ENCODE assay signal across 8 cellular contexts in the genomic region with DNA sequence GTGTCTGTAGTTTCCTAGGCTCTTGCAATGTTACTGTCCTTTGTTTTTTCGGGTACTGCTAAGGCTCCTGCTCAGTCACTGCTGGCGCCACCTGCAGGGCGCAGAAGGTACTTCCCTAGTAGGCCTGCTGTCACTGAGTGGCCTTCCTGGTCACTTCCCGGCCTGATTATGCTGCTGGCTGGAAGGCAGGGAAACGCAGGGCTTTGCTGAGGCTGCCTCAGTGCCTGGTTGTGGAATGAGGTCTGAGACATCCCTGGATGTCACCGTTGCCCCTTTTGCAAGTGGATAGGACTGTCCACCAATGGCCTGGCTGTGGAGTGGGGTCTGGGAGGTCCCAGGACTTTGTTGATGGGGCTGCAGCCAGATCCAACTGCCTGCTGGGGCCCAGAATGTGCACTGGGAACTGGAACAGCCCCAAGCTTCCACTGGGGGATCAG. TPM values are rescaled to one million over a fixed set of nuclear protein-coding genes. Genes with fewer than 3 reads are reported as not detected.
A peak's percentile ranks its signal among the peaks of the same experiment; 100 is the strongest.
DNase-seq lines count a peak whose midpoint lies in the region; ATAC-seq and TF ChIP-seq lines count a peak whose summit lies in the region.

No MANE protein-coding gene starts in this region.

- H3K4me3 Mint-ChIP-seq in activated T-helper 17 cell treated with anti-CD3 and anti-CD28 coated beads, Interleukin-2, amount 50 U/mL, for 72 hours = no peak overlapping the region

- H3K9me3 Mint-ChIP-seq in activated T-helper 17 cell treated with anti-CD3 and anti-CD28 coated beads, Interleukin-2, amount 50 U/mL, for 72 hours = no peaks in the 10 kb centered on the region

- peak; percentile 88 for TF ChIP-seq CTCF in cardiac muscle cell (IDR thresholded peaks at IDR 0.05; ENCODE audit: low read depth, low read length)

- H3K9me3 ChIP-seq in cardiac muscle cell (ENCODE audit: low read depth) = no peaks in the 10 kb centered on the region

- no peaks in the 10 kb centered on the region for H3K27me3 ChIP-seq in cardiac muscle cell

- DNase-seq in DMS53 treated with DMSO at 0.1 percent for 48 hours (lab: John Stamatoyannopoulos, UW; ENCODE audit: unreplicated experiment) (peak; percentile 68), RKO (ENCODE audit: low spot score) (peak; percentile 81), cardiac muscle cell (ENCODE audit: low read depth in 1 of 2, low spot score in 1 of 2) (peak; percentile 70 to 80), NCI-H128 (lab: John Stamatoyannopoulos, UW; ENCODE audit: unreplicated experiment) (no peak)
- DNase-seq in stimulated activated CD4-positive, alpha-beta T cell treated with anti-CD3 and anti-CD28 coated beads, Interleukin-12 subunit alpha, Interleukin-12 subunit beta, amount 100 ng/mL, for 48 hours (ENCODE audit: low read depth in 2 of 3, low spot score in 1 of 3) = peak; percentile 24 to 62 (median 42)

- H3K27me3 Mint-ChIP-seq in activated T-helper 17 cell treated with anti-CD3 and anti-CD28 coated beads, Interleukin-2, amount 50 U/mL, for 72 hours = no peaks in the 10 kb centered on the region

- no peak overlapping the region for H3K27ac Mint-ChIP-seq in activated T-helper 17 cell treated with anti-CD3 and anti-CD28 coated beads, Interleukin-2, amount 50 U/mL, for 72 hours

- H3K27ac ChIP-seq in cardiac muscle cell = no peak overlapping the region

- no peak overlapping the region for H3K4me3 ChIP-seq in cardiac muscle cell

- H3K4me1 Mint-ChIP-seq in activated T-helper 17 cell treated with anti-CD3 and anti-CD28 coated beads, Interleukin-2, amount 50 U/mL, for 72 hours = peaks cover 11% of the 10 kb centered on the region

- ATAC-seq in GM19468 (IDR thresholded peaks at IDR 0.05; ENCODE audit: extremely low read depth, unreplicated experiment) (peak; percentile 82), HG03460 (IDR thresholded peaks at IDR 0.05; ENCODE audit: unreplicated experiment) (peak; percentile 87)
- ATAC-seq in activated T-helper 17 cell treated with anti-CD3 and anti-CD28 coated beads, Interleukin-2, amount 50 U/mL, for 72 hours (replicated peaks) = peak; percentile 89

- no peaks in the 10 kb centered on the region for H3K4me1 ChIP-seq in cardiac muscle cell (ENCODE audit: low read depth)

- no peaks in the 10 kb centered on the region for H3K36me3 Mint-ChIP-seq in activated T-helper 17 cell treated with anti-CD3 and anti-CD28 coated beads, Interleukin-2, amount 50 U/mL, for 72 hours (ENCODE audit: low read depth)

- H3K36me3 ChIP-seq in cardiac muscle cell = no peaks in the 10 kb centered on the region

RNA-seq across cellular contexts. Expression of a gene that starts 13.1 kb away (rescaled TPM):
- total RNA-seq in activated T-helper 17 cell treated with anti-CD3 and anti-CD28 coated beads, Interleukin-2, amount 50 U/mL, for 72 hours = under 1 TPM in 1 of 2 donors, not detected in 1; 0.24 TPM
- total RNA-seq in cardiac muscle cell = 0.46 and 0.57 TPM in 2 replicates
- polyA plus RNA-seq in cardiac muscle cell = 0.59 TPM in 1 of 2 replicates, not detected in the other
